10 cellular contexts compared by ENCODE assay signal in genomic region chr15:75713338-75713895, GRCh38. TPM values are rescaled to one million over a fixed set of nuclear protein-coding genes. Genes with fewer than 3 reads are reported as not detected.
DNase-seq lines count a peak whose midpoint lies in the region; ATAC-seq and TF ChIP-seq lines count a peak whose summit lies in the region.
"Had no signal": no experiment of that assay in that cellular context is flagged by ENCODE, and none has a peak within 500 bp of the region (broad histone marks: within the 10 kb centered on the region; RNA-seq: fewer than 3 reads in every experiment).

No MANE protein-coding gene starts in this region.

- no peak overlapping the region for H2AK5ac ChIP-seq in H9 (ENCODE audit: insufficient read length, low read length)

- peaks cover 12 to 20% of the 10 kb centered on the region in 2 experiments for H3K4me1 Mint-ChIP-seq in H9
- no peaks in the 10 kb centered on the region for H3K4me1 Mint-ChIP-seq in activated T-helper 1 cell treated with anti-CD3 and anti-CD28 coated beads, Interleukin-12 subunit alpha, Interleukin-12 subunit beta, Interleukin-2, Interleukin-4 antibody, amounts not matched to agents 30 ng/mL and 10 ng/mL and 1 ng/mL, durations not matched to agents 14 hours and 24 hours and 36 hours (ENCODE audit: low read depth)

- peak overlapping the region; percentile 52 for H2AFZ ChIP-seq in H9 (ENCODE audit: low read length)

- ATAC-seq in GM21825 (IDR thresholded peaks at IDR 0.05; ENCODE audit: unreplicated experiment): no peak

- H3K14ac ChIP-seq in H9 (ENCODE audit: insufficient read depth, low read length): no peak overlapping the region

- no CpG with 5 or more reads among the region's 9 CpGs for WGBS in H9 (ENCODE audit: extremely low coverage, insufficient read length, low lambda C conversion rate)

- no peak overlapping the region for H3K56ac ChIP-seq in H9 (ENCODE audit: insufficient read length, low read depth, low read length)

- no peaks in the 10 kb centered on the region for H4K20me1 ChIP-seq in H9 (ENCODE audit: control insufficient read depth, insufficient read depth, insufficient read length)

- H3K9me3 ChIP-seq in H9 (ENCODE audit: control insufficient read depth, low read depth, low read length) (no peaks in the 10 kb centered on the region), right atrium auricular region (no peaks in the 10 kb centered on the region), skeletal muscle tissue (ENCODE audit: control insufficient read depth in 3 of 3, low read length in 3 of 3) (no peaks in the 10 kb centered on the region)

- no peak overlapping the region for H3K23ac ChIP-seq in H9 (ENCODE audit: insufficient read length, low read depth, low read length)

- H2BK12ac ChIP-seq in H9 (ENCODE audit: insufficient read length, low read depth, low read length): peak overlapping the region; percentile 36

- H4K91ac ChIP-seq in H9 (ENCODE audit: insufficient read length, low read depth, low read length): no peak overlapping the region

- DNase-seq in H9 (peak; percentile 53), SHP77 treated with DMSO at 0.1 percent for 48 hours (lab: John Stamatoyannopoulos, UW) (peak; percentile 40), right atrium auricular region (ENCODE audit: low spot score) (no peak), RKO (ENCODE audit: low spot score) (no peak)
- no peak for DNase-seq in activated CD4-positive, CD25-positive, alpha-beta regulatory T cell (lab: John Stamatoyannopoulos, UW)
- no peak for DNase-seq in activated T-helper 1 cell treated with anti-CD3 and anti-CD28 coated beads, Interleukin-12 subunit alpha, Interleukin-12 subunit beta, Interleukin-2, Interleukin-4 antibody, amounts not matched to agents 30 ng/mL and 10 ng/mL and 1 ng/mL, durations not matched to agents 14 hours and 24 hours and 36 hours (ENCODE audit: low spot score)
- DNase-seq: activated CD8-positive, alpha-beta memory T cell treated with anti-CD3 and anti-CD28 coated beads, Interleukin-2, amount 50 U/mL, for 48 hours had no signal

- H3K4me2 ChIP-seq in H9 (ENCODE audit: insufficient read depth, insufficient read length, low read length): peak overlapping the region; percentile 40
- H3K4me2 ChIP-seq: KMS-11 had no signal

- peak overlapping the region; percentile 35 to 69; a peak in 4 of 5 replicates for H3K4me3 Mint-ChIP-seq in H9
- no peak overlapping the region for H3K4me3 Mint-ChIP-seq in activated T-helper 1 cell treated with anti-CD3 and anti-CD28 coated beads, Interleukin-12 subunit alpha, Interleukin-12 subunit beta, Interleukin-2, Interleukin-4 antibody, amounts not matched to agents 30 ng/mL and 10 ng/mL and 1 ng/mL, durations not matched to agents 14 hours and 24 hours and 36 hours

- no peak overlapping the region for H3T11ph ChIP-seq in H9 (ENCODE audit: low read length)

- H3K27me3 ChIP-seq in H9 (ENCODE audit: insufficient read depth, low read length) (no peaks in the 10 kb centered on the region), right atrium auricular region (no peaks in the 10 kb centered on the region), skeletal muscle tissue (ENCODE audit: control insufficient read depth in 3 of 3, insufficient read depth in 3 of 3, low read length in 3 of 3) (peaks cover 0 to 6% (median 0%) of the 10 kb centered on the region in 3 donors)

- H3K4me1 ChIP-seq in H9 (ENCODE audit: insufficient read depth, low read length) (peaks cover 8% of the 10 kb centered on the region), right atrium auricular region (peaks cover 0 to 38% of the 10 kb centered on the region in 2 donors), skeletal muscle tissue (ENCODE audit: control insufficient read depth in 3 of 3, insufficient read depth in 3 of 3, low read length in 3 of 3) (peaks cover 24 to 64% (median 25%) of the 10 kb centered on the region in 3 donors)

- no peak overlapping the region for H2BK15ac ChIP-seq in H9 (ENCODE audit: low read depth, low read length)

- no peaks in the 10 kb centered on the region for H3K36me3 ChIP-seq in right atrium auricular region
- no peaks in the 10 kb centered on the region for H3K36me3 ChIP-seq in skeletal muscle tissue (ENCODE audit: control insufficient read depth in 3 of 3, insufficient read depth in 3 of 3, low read length in 3 of 3)

- no peaks in the 10 kb centered on the region for H3K36me3 Mint-ChIP-seq in H9 (ENCODE audit: insufficient read depth in 1 of 3, low read depth in 3 of 3)
- no peaks in the 10 kb centered on the region for H3K36me3 Mint-ChIP-seq in activated T-helper 1 cell treated with anti-CD3 and anti-CD28 coated beads, Interleukin-12 subunit alpha, Interleukin-12 subunit beta, Interleukin-2, Interleukin-4 antibody, amounts not matched to agents 30 ng/mL and 10 ng/mL and 1 ng/mL, durations not matched to agents 14 hours and 24 hours and 36 hours (ENCODE audit: low read depth)

- H3K79me2 ChIP-seq in H9 (ENCODE audit: insufficient read depth, low read length): no peaks in the 10 kb centered on the region

- H2BK5ac ChIP-seq in H9 (ENCODE audit: insufficient read length, low read length): no peak overlapping the region

- no peak overlapping the region for H3K9ac ChIP-seq in H9 (ENCODE audit: extremely low read depth, insufficient read length, low read length)
- H3K9ac ChIP-seq in skeletal muscle tissue (ENCODE audit: low read depth in 1 of 3, low read length in 3 of 3): peak overlapping the region; percentile 88 to 92 (median 92)
- H3K9ac ChIP-seq: KMS-11 had no signal

- H3K4me3 ChIP-seq in right atrium auricular region: peak overlapping the region in 1 of 2 donors; percentile 67
- peak overlapping the region in 2 of 3 donors; percentile 84 to 87 for H3K4me3 ChIP-seq in skeletal muscle tissue (ENCODE audit: low read length in 3 of 3)

- H3K27me3 Mint-ChIP-seq in H9 (ENCODE audit: low read depth): peaks cover 33% of the 10 kb centered on the region
- H3K27me3 Mint-ChIP-seq in activated T-helper 1 cell treated with anti-CD3 and anti-CD28 coated beads, Interleukin-12 subunit alpha, Interleukin-12 subunit beta, Interleukin-2, Interleukin-4 antibody, amounts not matched to agents 30 ng/mL and 10 ng/mL and 1 ng/mL, durations not matched to agents 14 hours and 24 hours and 36 hours (ENCODE audit: insufficient read depth): peaks cover 23% of the 10 kb centered on the region

- H3K27ac ChIP-seq in H9 (ENCODE audit: insufficient read length, low read depth, low read length) (no peak overlapping the region), right atrium auricular region (peak overlapping the region; percentile 87 to 89), skeletal muscle tissue (ENCODE audit: low read depth, low read length) (peak overlapping the region; percentile 86)
- H3K27ac ChIP-seq: KMS-11 had no signal

- no peak overlapping the region for H3K18ac ChIP-seq in H9 (ENCODE audit: insufficient read length, low read depth, low read length)

- H3K23me2 ChIP-seq in H9 (ENCODE audit: insufficient read length, low read depth, low read length, poor library complexity, severe bottlenecking): no peaks in the 10 kb centered on the region

- H4K8ac ChIP-seq in H9 (replicated peaks; ENCODE audit: insufficient read length, low read depth, low read length): no peak overlapping the region

- H3K4ac ChIP-seq in H9 (ENCODE audit: low read depth, low read length): no peak overlapping the region

- no peaks in the 10 kb centered on the region for H3K79me1 ChIP-seq in H9 (ENCODE audit: insufficient read depth, low read depth, low read length, poor library complexity, severe bottlenecking)

- H2BK120ac ChIP-seq in H9 (ENCODE audit: low read depth, low read length, poor library complexity, severe bottlenecking): no peak overlapping the region

- H4K5ac ChIP-seq in H9 (ENCODE audit: insufficient read length, low read depth, low read length): no peak overlapping the region

- H2BK20ac ChIP-seq in H9 (ENCODE audit: low read depth, low read length, poor library complexity, severe bottlenecking): no peak overlapping the region

- TF ChIP-seq CTCF in H9 (conservative IDR thresholded peaks at IDR 0.05) (no peak), right atrium auricular region (IDR thresholded peaks at IDR 0.05) (no peak)

- intact Hi-C loops in activated T-helper 1 cell treated with anti-CD3 and anti-CD28 coated beads, Interleukin-12 subunit alpha, Interleukin-12 subunit beta, Interleukin-2, Interleukin-4 antibody, amounts not matched to agents 30 ng/mL and 10 ng/mL and 1 ng/mL, durations not matched to agents 14 hours and 24 hours and 36 hours (cut with micrococcal nuclease): no loop called here

- H3K27ac Mint-ChIP-seq in H9: no peak overlapping the region
- H3K27ac Mint-ChIP-seq in activated T-helper 1 cell treated with anti-CD3 and anti-CD28 coated beads, Interleukin-12 subunit alpha, Interleukin-12 subunit beta, Interleukin-2, Interleukin-4 antibody, amounts not matched to agents 30 ng/mL and 10 ng/mL and 1 ng/mL, durations not matched to agents 14 hours and 24 hours and 36 hours: no peak overlapping the region

- no peaks in the 10 kb centered on the region; a peak in 1 of 5 replicates for H3K9me3 Mint-ChIP-seq in H9
- H3K9me3 Mint-ChIP-seq in activated T-helper 1 cell treated with anti-CD3 and anti-CD28 coated beads, Interleukin-12 subunit alpha, Interleukin-12 subunit beta, Interleukin-2, Interleukin-4 antibody, amounts not matched to agents 30 ng/mL and 10 ng/mL and 1 ng/mL, durations not matched to agents 14 hours and 24 hours and 36 hours: no peaks in the 10 kb centered on the region

RNA-seq across cellular contexts. Expression of gene CSPG4, which starts 0.8 kb away (rescaled TPM):
- total RNA-seq in H9 (2021): 2.0 and 2.1 TPM in 2 replicates
- 10 to 100 TPM; 32.6 to 55.6 TPM for total RNA-seq in right atrium auricular region
- 71.5 TPM for total RNA-seq in skeletal muscle tissue
- total RNA-seq in activated T-helper 1 cell treated with anti-CD3 and anti-CD28 coated beads, Interleukin-12 subunit alpha, Interleukin-12 subunit beta, Interleukin-2, Interleukin-4 antibody, amounts not matched to agents 30 ng/mL and 10 ng/mL and 1 ng/mL, durations not matched to agents 14 hours and 24 hours and 36 hours: not detected in 2 replicates

Comparison
In these comparisons a context has a peak if more than half of its experiments do, and no peak if none do; other contexts are left out.
1. DNase-seq: peak in H9 (single experiment) and SHP77 treated with DMSO at 0.1 percent for 48 hours (single experiment); none in right atrium auricular region (single experiment), activated CD4-positive, CD25-positive, alpha-beta regulatory T cell (0 of 4), RKO (single experiment) and activated T-helper 1 cell treated with anti-CD3 and anti-CD28 coated beads, Interleukin-12 subunit alpha, Interleukin-12 subunit beta, Interleukin-2, Interleukin-4 antibody, amounts not matched to agents 30 ng/mL and 10 ng/mL and 1 ng/mL, durations not matched to agents 14 hours and 24 hours and 36 hours (single experiment).
2. RNA of gene CSPG4, which starts 0.8 kb away (total RNA-seq): 71.5 TPM in skeletal muscle tissue (single experiment) and 32.6 to 55.6 TPM in right atrium auricular region; 2.0 to 2.1 TPM in H9 and not detected in activated T-helper 1 cell treated with anti-CD3 and anti-CD28 coated beads, Interleukin-12 subunit alpha, Interleukin-12 subunit beta, Interleukin-2, Interleukin-4 antibody, amounts not matched to agents 30 ng/mL and 10 ng/mL and 1 ng/mL, durations not matched to agents 14 hours and 24 hours and 36 hours; every median in the first group is over 10 times any median in the second.